Comparison of ENCODE assay signal across 2 cellular contexts in genomic region chr12:3420693-3421092, GRCh38.
A peak's percentile ranks its signal among the peaks of the same experiment; 100 is the strongest.
TF ChIP-seq lines count a peak whose summit lies in the region.

No MANE protein-coding gene starts in this region.

TF ChIP-seq in IMR-90, 13 proteins besides CTCF, POLR2A, EP300 and RAD21:
- TF ChIP-seq FOS (IDR thresholded peaks at IDR 0.05; ENCODE audit: low read depth, low read length) (no peak), SMC3 (IDR thresholded peaks at IDR 0.05; ENCODE audit: low read depth, low read length) (no peak), BHLHE40 (IDR thresholded peaks at IDR 0.05; ENCODE audit: low read depth, low read length) (no peak), MAFK (IDR thresholded peaks at IDR 0.05; ENCODE audit: low read depth, low read length) (no peak), RFX5 (IDR thresholded peaks at IDR 0.05; ENCODE audit: low read depth, low read length) (no peak), CEBPB (IDR thresholded peaks at IDR 0.05; ENCODE audit: low read depth, low read length) (no peak), NFE2L2 (IDR thresholded peaks at IDR 0.05; ENCODE audit: low read depth, low read length) (no peak), MAZ (IDR thresholded peaks at IDR 0.05; ENCODE audit: borderline replicate concordance, low read depth, low read length) (no peak)

TF ChIP-seq in H1, 55 proteins besides CTCF, POLR2A, EP300 and RAD21:
- TF ChIP-seq TBP (IDR thresholded peaks at IDR 0.05; ENCODE audit: low read depth, low read length) (no peak), MAFK (IDR thresholded peaks at IDR 0.05; ENCODE audit: low read depth, low read length) (no peak), YY1 (IDR thresholded peaks at IDR 0.05; ENCODE audit: low read depth, low read length) (no peak), KDM1A (IDR thresholded peaks at IDR 0.05; ENCODE audit: borderline replicate concordance, low read length) (no peak), KDM4A (IDR thresholded peaks at IDR 0.05; ENCODE audit: low read depth, low read length, severe bottlenecking) (no peak), TEAD4 (IDR thresholded peaks at IDR 0.05; ENCODE audit: low read depth, low read length) (no peak), SAP30 (IDR thresholded peaks at IDR 0.05; ENCODE audit: insufficient read depth, insufficient replicate concordance, low read length) (no peak), SP1 (IDR thresholded peaks at IDR 0.05; ENCODE audit: low read depth, low read length) (peak; percentile 87)
